12 cellular contexts compared by ENCODE assay signal in the genomic region with DNA sequence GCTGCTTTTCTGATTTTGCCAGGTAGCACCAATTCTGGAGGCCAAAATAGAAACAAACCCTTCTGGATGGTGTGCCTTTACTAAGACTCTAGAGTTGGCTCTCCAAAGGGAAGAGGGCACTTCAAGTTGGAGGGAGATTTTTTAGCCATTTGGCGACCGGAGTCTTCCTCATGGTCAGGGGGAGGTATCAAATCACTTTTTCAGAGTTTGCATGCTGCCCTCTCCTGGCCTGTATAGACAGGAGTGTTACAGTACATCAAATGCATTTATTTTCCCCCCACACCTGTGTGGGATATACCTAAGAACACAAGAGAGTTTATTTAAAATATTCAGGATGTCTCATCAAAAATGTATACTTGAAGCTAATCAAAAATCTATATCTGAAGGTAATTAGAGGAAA. TPM values are rescaled to one million over a fixed set of nuclear protein-coding genes. Genes with fewer than 3 reads are reported as not detected.
DNase-seq lines count a peak whose midpoint lies in the region; ATAC-seq, FAIRE-seq and TF ChIP-seq lines count a peak whose summit lies in the region.
"Had no signal": no experiment of that assay in that cellular context is flagged by ENCODE, and none has a peak within 500 bp of the region (broad histone marks: within the 10 kb centered on the region; RNA-seq: fewer than 3 reads in every experiment).

No MANE protein-coding gene starts in this region.

- no peak overlapping the region for H3K4ac ChIP-seq in neuronal stem cell (ENCODE audit: low read length)

- WGBS in K562 (ENCODE audit: insufficient coverage, low coverage, missing lambda C conversion rate), result 3% methylated on average over 2 of the region's 2 CpGs
- no CpG with 5 or more reads among the region's 2 CpGs for WGBS in neuronal stem cell (ENCODE audit: extremely low coverage in 2 of 2, insufficient read length in 2 of 2, insufficient replicate concordance in 1 of 2), 2 donors

- FAIRE-seq in HTR-8/SVneo (lab: Jason Lieb, UNC) (no peak), K562 (lab: Jason Lieb, UNC) (no peak)

- no peaks in the 10 kb centered on the region for H3K79me2 ChIP-seq in K562 (ENCODE audit: control insufficient read depth, insufficient read depth, low read length)

- TF ChIP-seq RAD21 in K562 (CRISPR knock-in tag; conservative IDR thresholded peaks at IDR 0.05 in 1 of 2, IDR thresholded peaks at IDR 0.05 in 1 of 2), result peak in 1 of 2 experiments; percentile 41; a peak in 1 of 4 replicates

- H2BK15ac ChIP-seq in neuronal stem cell (ENCODE audit: low read length), result no peak overlapping the region

- H3K79me1 ChIP-seq in neuronal stem cell (ENCODE audit: low read depth, low read length), result no peaks in the 10 kb centered on the region

- DNase-seq in Caki2 (ENCODE audit: low read depth) (peak; percentile 42), HTR-8/SVneo (ENCODE audit: insufficient read length, low spot score) (peak; percentile 22), K562 (ENCODE audit: extremely low read depth in 1 of 4, low spot score in 3 of 4) (peak in 1 of 4 experiments; percentile 6), neuronal stem cell (ENCODE audit: low spot score) (no peak)
- no peak for DNase-seq in stimulated activated CD4-positive, alpha-beta T cell treated with anti-CD3 and anti-CD28 coated beads, Interleukin-4, amount 100 ng/mL, for 24 hours
- DNase-seq: NCI-H1105 treated with DMSO at 0.1 percent for 48 hours, ovary, T1000 had no signal

- H3K36me3 ChIP-seq in K562 (ENCODE audit: control insufficient read depth, insufficient read depth, low read length), result no peaks in the 10 kb centered on the region
- no peaks in the 10 kb centered on the region for H3K36me3 ChIP-seq in muscle layer of duodenum (ENCODE audit: control insufficient read depth in 1 of 2, insufficient read depth in 2 of 2, low read length in 2 of 2)
- no peaks in the 10 kb centered on the region for H3K36me3 ChIP-seq in neuronal stem cell (replicated peaks in 1 of 2; ENCODE audit: control insufficient read depth in 2 of 2, insufficient read depth in 2 of 2, low read length in 2 of 2)
- H3K36me3 ChIP-seq: ovary had no signal

- H3K14ac ChIP-seq in neuronal stem cell (ENCODE audit: low read length), result no peak overlapping the region

- H3K9me3 ChIP-seq in K562 (replicated peaks; ENCODE audit: control insufficient read depth, insufficient read depth, low read depth, low read length) (no peaks in the 10 kb centered on the region), muscle layer of duodenum (ENCODE audit: control insufficient read depth in 1 of 2, low read length in 2 of 2) (no peaks in the 10 kb centered on the region), neuronal stem cell (replicated peaks in 1 of 2; ENCODE audit: control insufficient read depth in 2 of 2, insufficient read depth in 1 of 2, low read depth in 1 of 2, low read length in 2 of 2) (no peaks in the 10 kb centered on the region)
- H3K9me3 ChIP-seq: ovary had no signal

- no peak overlapping the region for H4K8ac ChIP-seq in neuronal stem cell (ENCODE audit: low read depth, low read length)

- H3K4me3 ChIP-seq in K562 (no peak overlapping the region), muscle layer of duodenum (ENCODE audit: low read depth in 1 of 2, low read length in 2 of 2) (peak overlapping the region; percentile 4 to 79), neuronal stem cell (ENCODE audit: low read length in 2 of 2) (no peak overlapping the region)
- H3K4me3 ChIP-seq: ovary had no signal

- TF ChIP-seq EP300 in K562 (IDR thresholded peaks at IDR 0.05; ENCODE audit: low read length), result no peak

- H3K18ac ChIP-seq in neuronal stem cell (ENCODE audit: low read length), result no peak overlapping the region

- H3K9ac ChIP-seq in K562 (ENCODE audit: insufficient read depth in 1 of 2, low read depth in 2 of 2, low read length in 2 of 2) (no peak overlapping the region), neuronal stem cell (ENCODE audit: low read depth, low read length, poor library complexity) (no peak overlapping the region)

- POLR2A ChIA-PET in K562 (lab: Yijun Ruan, JAX), result no interaction called here

- no TSS peak for BruUV-seq in K562 (replicated peaks; lab: Mats Ljungman, UMichigan)

- ATAC-seq in K562 (peak; percentile 46; the same call in 1 of the 3 replicates), HG03025 (IDR thresholded peaks at IDR 0.05; ENCODE audit: low FRiP score, unreplicated experiment) (no peak), GM19351 (IDR thresholded peaks at IDR 0.05; ENCODE audit: unreplicated experiment) (no peak)

- H4K91ac ChIP-seq in neuronal stem cell (ENCODE audit: low read depth, low read length, poor library complexity), result no peak overlapping the region

- no peaks in the 10 kb centered on the region for H4K20me1 ChIP-seq in K562 (replicated peaks; ENCODE audit: control insufficient read depth, insufficient read depth, low read length)

- H3K4me2 ChIP-seq in K562 (ENCODE audit: insufficient read depth, low read length) (no peak overlapping the region), neuronal stem cell (ENCODE audit: insufficient read depth, low read length, poor library complexity, severe bottlenecking) (no peak overlapping the region)

- H2BK12ac ChIP-seq in neuronal stem cell (ENCODE audit: low read length), result no peak overlapping the region

- no peak for TF ChIP-seq POLR2A in K562 (conservative IDR thresholded peaks at IDR 0.05)

- peaks cover 0 to 3% of the 10 kb centered on the region in 2 experiments; a peak in 1 of 5 replicates for H3K4me1 ChIP-seq in K562 (replicated peaks in 1 of 2; ENCODE audit: control insufficient read depth in 2 of 2, insufficient read depth in 2 of 2, low read length in 2 of 2)
- H3K4me1 ChIP-seq in muscle layer of duodenum (ENCODE audit: control insufficient read depth in 1 of 2, insufficient read depth in 2 of 2, low read length in 2 of 2), result peaks cover 0 to 4% of the 10 kb centered on the region in 2 donors
- peaks cover 5 to 6% of the 10 kb centered on the region in 2 donors for H3K4me1 ChIP-seq in neuronal stem cell (ENCODE audit: control insufficient read depth in 2 of 2, insufficient read depth in 1 of 2, low read depth in 1 of 2, low read length in 2 of 2)

- CTCF ChIA-PET in K562 (lab: Yijun Ruan, JAX; ENCODE audit: low intra/inter-chr PET ratio), result no interaction called here

- H2BK120ac ChIP-seq in neuronal stem cell (ENCODE audit: low read depth, low read length), result no peak overlapping the region

- no peak overlapping the region for H2AK5ac ChIP-seq in neuronal stem cell (ENCODE audit: low read depth, low read length)

- H3K27me3 ChIP-seq in K562 (ENCODE audit: control insufficient read depth in 2 of 2, insufficient read depth in 2 of 2, low read length in 2 of 2) (no peaks in the 10 kb centered on the region), muscle layer of duodenum (ENCODE audit: low read depth, low read length) (peaks cover 4% of the 10 kb centered on the region), neuronal stem cell (ENCODE audit: control insufficient read depth in 3 of 3, insufficient read depth in 3 of 3, low read depth in 1 of 3, low read length in 3 of 3) (peaks cover 2 to 43% (median 12%) of the 10 kb centered on the region in 3 experiments)
- H3K27me3 ChIP-seq: ovary had no signal

- no peaks in the 10 kb centered on the region for H3K9me1 ChIP-seq in K562 (ENCODE audit: control insufficient read depth, insufficient read depth, low read length)

- in situ Hi-C loops in Caki2 (cut with HindIII; ENCODE audit: low pct_unique_long_range_greater_than_20kb, low sequenced_read_pairs) (no loop called here), K562 (cut with MboI) (no loop called here)

- intact Hi-C loops in K562 (cut with micrococcal nuclease), result no loop called here

- no peak overlapping the region for H3K23ac ChIP-seq in neuronal stem cell (ENCODE audit: low read depth, low read length, poor library complexity)

- 0 out of 6 replicates have a peak, but pooled peaks of 1 of the 3 experiments have one; percentile 29 for TF ChIP-seq CTCF in K562 (IDR thresholded peaks at IDR 0.05 in 2 of 3, conservative IDR thresholded peaks at IDR 0.05 in 1 of 3; ENCODE audit: insufficient read depth in 2 of 3, low read depth in 1 of 3, low read length in 3 of 3)

- H2AFZ ChIP-seq in K562 (ENCODE audit: low read depth, low read length) (no peak overlapping the region), neuronal stem cell (ENCODE audit: low read length) (no peak overlapping the region)

- H3K27ac ChIP-seq in K562 (ENCODE audit: extremely low read depth, low read depth, low read length) (no peak overlapping the region), muscle layer of duodenum (ENCODE audit: low read length) (no peak overlapping the region), neuronal stem cell (replicated peaks; ENCODE audit: low read length) (no peak overlapping the region)
- H3K27ac ChIP-seq: ovary had no signal

- no peak overlapping the region for H2BK5ac ChIP-seq in neuronal stem cell (ENCODE audit: low read length)

TF ChIP-seq in K562, 482 proteins besides CTCF, POLR2A, EP300 and RAD21 (continues in another document):
- TF ChIP-seq KLF10 (CRISPR knock-in tag; IDR thresholded peaks at IDR 0.05), result no peak
- no peak for TF ChIP-seq EP400 (IDR thresholded peaks at IDR 0.05)
- no peak for TF ChIP-seq CC2D1A (IDR thresholded peaks at IDR 0.05)

RNA-seq across cellular contexts. Expression of gene GREM2, which starts 3.2 kb away (rescaled TPM):
- 0.34 TPM in 1 of 2 replicates, not detected in the other for total RNA-seq in Caki2 (2014; rRNA removed; shearing (Covaris generic); ENCODE audit: low replicate concordance)
- not detected in 2 replicates for total RNA-seq in K562 (2011; cell fraction: chromatin; rRNA removed; ENCODE audit: low replicate concordance)
- total RNA-seq in K562 (2011; cell fraction: nucleolus; rRNA removed), result not detected in 2 replicates
- total RNA-seq in K562 (2011; cell fraction: nucleoplasm; rRNA removed), result not detected in 2 replicates
- total RNA-seq in K562 (2014; rRNA removed), result not detected in 2 replicates
- total RNA-seq in K562 (2014; rRNA removed; fragmentation: Illumina TruSeq; extraction: Trizol), result 0.04 TPM in 1 of 2 replicates, not detected in the other
- total RNA-seq in K562 (2015; rRNA removed; fragmentation: Illumina TruSeq; extraction: Trizol), result not detected in 2 replicates
- 0.07 TPM in 1 of 2 replicates, not detected in the other for total RNA-seq in K562 (2021)
- polyA plus RNA-seq in K562 (2011; rRNA removed), result not detected in 2 replicates
- polyA plus RNA-seq in K562 (2011; cell fraction: cytosol; rRNA removed), result not detected in 2 replicates
- polyA plus RNA-seq in K562 (2011; cell fraction: nucleus; rRNA removed), result not detected in 2 replicates
- polyA plus RNA-seq in K562 (2012), result 0.04 and 0.08 TPM in 2 replicates
- 0.07 TPM in 1 of 2 replicates, not detected in the other for polyA plus RNA-seq in K562 (2014; fragmentation: Illumina TruSeq; extraction: Trizol)
- polyA plus RNA-seq in K562 (2014; fragmentation: Nextera tagmentation; extraction: Ambion mirVana), result not detected
- polyA plus RNA-seq in K562 (2014; rRNA removed), result 0.01 TPM in 1 of 2 replicates, not detected in the other
- not detected in 2 replicates for polyA minus RNA-seq in K562 (2011; rRNA and poly(A)+ RNA removed)
- polyA minus RNA-seq in K562 (2011; cell fraction: cytosol; rRNA and poly(A)+ RNA removed), result not detected in 2 replicates
- not detected in 2 replicates for polyA minus RNA-seq in K562 (2011; cell fraction: nucleus; rRNA and poly(A)+ RNA removed)
- 0.03 TPM for polyA plus RNA-seq in neuronal stem cell (2013, experiment 1 of 2)
- polyA plus RNA-seq in neuronal stem cell (2013, experiment 2 of 2), result 0.01 TPM
- total RNA-seq: glomerular endothelial cell had no signal

Comparison
In these comparisons a context has a peak if more than half of its experiments do, and no peak if none do; other contexts are left out.
1. DNase-seq: peak in Caki2 (single experiment) and HTR-8/SVneo (single experiment); none in neuronal stem cell (single experiment) and stimulated activated CD4-positive, alpha-beta T cell treated with anti-CD3 and anti-CD28 coated beads, Interleukin-4, amount 100 ng/mL, for 24 hours (single experiment).
2. H3K4me3 ChIP-seq: peak in muscle layer of duodenum (2 of 2); none in K562 (single experiment) and neuronal stem cell (0 of 2).